ENCODE assay signal across 13 cellular contexts in the genomic region with DNA sequence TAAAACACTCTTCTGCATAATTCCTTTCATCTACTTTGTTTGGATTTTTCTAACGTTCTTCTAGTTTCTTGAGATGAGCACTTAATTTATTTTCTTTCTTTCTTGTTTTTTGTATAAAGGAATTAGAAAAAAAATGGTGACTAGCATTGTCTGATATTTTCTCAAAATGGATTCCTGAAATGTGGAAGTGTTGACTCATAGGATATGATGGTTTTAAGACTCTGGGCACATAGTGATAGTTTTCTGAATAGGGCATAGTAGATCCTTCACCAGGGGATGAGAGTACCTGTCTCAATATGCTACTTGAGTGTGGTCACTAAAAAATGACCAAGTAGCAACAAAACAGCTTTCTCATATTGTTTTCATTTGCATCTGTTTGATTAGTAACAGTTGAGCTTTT.
A peak's percentile ranks its signal among the peaks of the same experiment; 100 is the strongest.
DNase-seq lines count a peak whose midpoint lies in the region; ATAC-seq and TF ChIP-seq lines count a peak whose summit lies in the region.
"Had no signal": no experiment of that assay in that cellular context is flagged by ENCODE, and none has a peak within 500 bp of the region (broad histone marks: within the 10 kb centered on the region; RNA-seq: fewer than 3 reads in every experiment).

No MANE protein-coding gene starts in this region.

- no peak for TF ChIP-seq CTCF in cardiac fibroblast (IDR thresholded peaks at IDR 0.05; ENCODE audit: low read depth, low read length)
- TF ChIP-seq CTCF in stomach (IDR thresholded peaks at IDR 0.05), result no peak

- ATAC-seq in left colon (no peak), GM18519 (IDR thresholded peaks at IDR 0.05; ENCODE audit: low FRiP score, unreplicated experiment) (no peak)
- ATAC-seq: activated CD8-positive, alpha-beta T cell treated with anti-CD3 and anti-CD28 coated beads for 36 hours; naive thymus-derived CD8-positive, alpha-beta T cell; right lobe of liver had no signal

- H4K8ac ChIP-seq in mesenchymal stem cell (ENCODE audit: low read length), result no peak overlapping the region

- no peak overlapping the region for H2AK5ac ChIP-seq in mesenchymal stem cell (ENCODE audit: low read length, severe bottlenecking)

- H3K14ac ChIP-seq in mesenchymal stem cell (ENCODE audit: low read length in 2 of 2), result no peak overlapping the region

- no CpG with 5 or more reads among the region's 1 CpG for whole genome bisulfite sequencing in mesenchymal stem cell
- 45 to 66% (median 63%) methylated on average over 1 of the region's 1 CpG for WGBS in stomach, 5 donors

- H2BK12ac ChIP-seq in mesenchymal stem cell (ENCODE audit: low read length in 2 of 2), result no peak overlapping the region

- H3K9me3 ChIP-seq in mesenchymal stem cell (ENCODE audit: control insufficient read depth, low read length) (peaks cover 3% of the 10 kb centered on the region), stomach (no peaks in the 10 kb centered on the region)
- H3K9me3 ChIP-seq: right lobe of liver had no signal

- H3K9ac ChIP-seq in mesenchymal stem cell (ENCODE audit: low read length), result peak overlapping the region; percentile 38

- H3K79me1 ChIP-seq in mesenchymal stem cell (replicated peaks; ENCODE audit: low read length, poor library complexity, severe bottlenecking), result peaks cover 12% of the 10 kb centered on the region

- no peak overlapping the region for H3K18ac ChIP-seq in mesenchymal stem cell (ENCODE audit: low read depth in 1 of 2, low read length in 2 of 2)

- H3K27me3 ChIP-seq in mesenchymal stem cell (ENCODE audit: control insufficient read depth in 1 of 2, insufficient read depth in 1 of 2, low read length in 2 of 2) (no peaks in the 10 kb centered on the region), stomach (no peaks in the 10 kb centered on the region)
- H3K27me3 ChIP-seq: right lobe of liver had no signal

- H4K91ac ChIP-seq in mesenchymal stem cell (ENCODE audit: low read length), result no peak overlapping the region

- TF ChIP-seq POLR2A in stomach (IDR thresholded peaks at IDR 0.05), result no peak

- H3K4me3 ChIP-seq in cardiac fibroblast (replicated peaks in 1 of 2; ENCODE audit: low read depth in 2 of 2, low read length in 2 of 2) (no peak overlapping the region), mesenchymal stem cell (ENCODE audit: insufficient read depth in 1 of 2, low read depth in 1 of 2, low read length in 2 of 2) (no peak overlapping the region), stomach (no peak overlapping the region)
- H3K4me3 ChIP-seq: right lobe of liver had no signal

- no peak for TF ChIP-seq EP300 in stomach (IDR thresholded peaks at IDR 0.05)

- H3K36me3 ChIP-seq in mesenchymal stem cell (ENCODE audit: control insufficient read depth in 1 of 2, insufficient read depth in 2 of 2, low read depth in 1 of 2, low read length in 2 of 2), result no peaks in the 10 kb centered on the region
- H3K36me3 ChIP-seq in stomach, result peaks cover 0 to 10% (median 4%) of the 10 kb centered on the region in 4 donors
- H3K36me3 ChIP-seq: right lobe of liver had no signal

- no peak overlapping the region for H3K23ac ChIP-seq in mesenchymal stem cell (ENCODE audit: low read length in 2 of 2)

- no peak overlapping the region for H2AFZ ChIP-seq in mesenchymal stem cell (ENCODE audit: low read depth, low read length)

- H3K27ac ChIP-seq in mesenchymal stem cell (ENCODE audit: low read length, poor library complexity, severe bottlenecking), result peak overlapping the region; percentile 61
- H3K27ac ChIP-seq in stomach, result no peak overlapping the region
- H3K27ac ChIP-seq: right lobe of liver had no signal

- intact Hi-C loops in stomach (cut with DNase I; ENCODE audit: low total_unique reads), result no loop called here
- intact Hi-C loops in left colon (cut with DNase I, micrococcal nuclease), result no loop called here

- no peak overlapping the region for H3K4ac ChIP-seq in mesenchymal stem cell (ENCODE audit: low read depth in 1 of 2, low read length in 2 of 2)

- peak; percentile 40 for DNase-seq in COLO829 (ENCODE audit: low spot score)
- peak; percentile 72 for DNase-seq in NCI-H226
- peak; percentile 37 to 81 for DNase-seq in cardiac fibroblast (ENCODE audit: low read depth in 2 of 2)
- peak; percentile 31 for DNase-seq in mesenchymal stem cell
- DNase-seq in stomach, result no peak
- DNase-seq in left colon, result no peak
- DNase-seq in NCI-H2227 treated with DMSO at 0.1 percent for 48 hours (lab: John Stamatoyannopoulos, UW), result no peak
- DNase-seq: activated CD8-positive, alpha-beta T cell treated with anti-CD3 and anti-CD28 coated beads for 36 hours; activated gamma-delta T cell treated with Interleukin-2 at 50 U/mL for 16 hours; Karpas-422; naive thymus-derived CD8-positive, alpha-beta T cell; right lobe of liver had no signal

- no peak overlapping the region for H2BK5ac ChIP-seq in mesenchymal stem cell (ENCODE audit: low read depth, low read length, poor library complexity, severe bottlenecking)

- H2BK15ac ChIP-seq in mesenchymal stem cell (ENCODE audit: low read depth, poor library complexity, severe bottlenecking), result no peak overlapping the region

- no peak overlapping the region for H3K4me2 ChIP-seq in mesenchymal stem cell (ENCODE audit: low read length, poor library complexity, severe bottlenecking)

- H3K4me1 ChIP-seq in mesenchymal stem cell (ENCODE audit: control insufficient read depth, insufficient read depth, low read depth, low read length) (peaks cover 2% of the 10 kb centered on the region), stomach (peaks cover 0 to 5% (median 0%) of the 10 kb centered on the region in 4 donors)

- H2BK120ac ChIP-seq in mesenchymal stem cell (ENCODE audit: low read depth, low read length), result no peak overlapping the region

Comparison
In these comparisons a context has a peak if more than half of its experiments do, and no peak if none do; other contexts are left out.
1. DNase-seq: peak in COLO829 (single experiment), NCI-H226 (single experiment), cardiac fibroblast (2 of 2) and mesenchymal stem cell (single experiment); none in stomach (single experiment), left colon (0 of 2) and NCI-H2227 treated with DMSO at 0.1 percent for 48 hours (single experiment).